8 cellular contexts compared by ENCODE assay signal in genomic region chr19:49133621-49134454, GRCh38. TPM values are rescaled to one million over a fixed set of nuclear protein-coding genes. Genes with fewer than 3 reads are reported as not detected.
DNase-seq lines count a peak whose midpoint lies in the region; ATAC-seq, FAIRE-seq and TF ChIP-seq lines count a peak whose summit lies in the region.
"Had no signal": no experiment of that assay in that cellular context is flagged by ENCODE, and none has a peak within 500 bp of the region (broad histone marks: within the 10 kb centered on the region; RNA-seq: fewer than 3 reads in every experiment).

No MANE protein-coding gene starts in this region.

- FAIRE-seq in kidney (lab: Jason Lieb, UNC) = no peak

- peak overlapping the region in 1 of 2 donors; percentile 47 for H3K27ac ChIP-seq in kidney (ENCODE audit: low read depth in 2 of 2, low read length in 2 of 2)

- intact Hi-C loops in kidney (cut with DNase I) = no loop called here

- no peak overlapping the region for H3K9ac ChIP-seq in kidney (ENCODE audit: low read length in 2 of 2)

- DNase-seq in NCI-H345 (lab: John Stamatoyannopoulos, UW) = peak; percentile 52
- peak; percentile 45 for DNase-seq in amniotic epithelial cell (ENCODE audit: low read depth)
- peak; percentile 93 for DNase-seq in kidney
- peak; percentile 68 for DNase-seq in stimulated activated naive CD8-positive, alpha-beta T cell treated with anti-CD3 and anti-CD28 coated beads, Interleukin-15, Interleukin-2, amounts not matched to agents 100 U/mL and 50 U/mL, for 24 hours
- no peak for DNase-seq in RKO (ENCODE audit: low spot score)
- no peak for DNase-seq in GM20000 (ENCODE audit: low spot score)
- DNase-seq in NCI-H510A treated with DMSO at 0.1 percent for 48 hours (lab: John Stamatoyannopoulos, UW) = no peak

- H3K9me3 ChIP-seq in kidney (ENCODE audit: control insufficient read depth in 1 of 2, low read length in 2 of 2) = no peaks in the 10 kb centered on the region

- peak; percentile 47 for ATAC-seq in stimulated activated naive CD8-positive, alpha-beta T cell treated with anti-CD3 and anti-CD28 coated beads, Interleukin-15, Interleukin-2, amounts not matched to agents 100 U/mL and 50 U/mL, for 24 hours

- TF ChIP-seq CTCF in kidney (IDR thresholded peaks at IDR 0.05; ENCODE audit: borderline replicate concordance, extremely low read depth, insufficient read depth) = no peak
- TF ChIP-seq CTCF in GM20000 (IDR thresholded peaks at IDR 0.05; ENCODE audit: extremely low read depth, missing control alignments) = no peak

- H3K4me3 ChIP-seq in kidney (ENCODE audit: low read length in 2 of 2) = peak overlapping the region; percentile 12 to 21

- H3K36me3 ChIP-seq in kidney (ENCODE audit: control insufficient read depth in 1 of 2, insufficient read depth in 2 of 2, low read length in 2 of 2) = no peaks in the 10 kb centered on the region

- peaks cover 0 to 8% of the 10 kb centered on the region in 2 donors for H3K4me1 ChIP-seq in kidney (ENCODE audit: control insufficient read depth in 1 of 2, insufficient read depth in 1 of 2, low read depth in 1 of 2, low read length in 2 of 2)

RNA-seq across cellular contexts. Expression of gene PPFIA3, which starts 14.5 kb away (rescaled TPM):
- total RNA-seq in kidney = 7.1 TPM
- 20.0 TPM for polyA plus RNA-seq in kidney (ENCODE audit: insufficient read depth, low read depth, low replicate concordance)

RNA-seq across cellular contexts. Expression of gene C19orf73, which starts 14.9 kb away (rescaled TPM):
- 0.82 TPM for total RNA-seq in kidney
- polyA plus RNA-seq in kidney (ENCODE audit: insufficient read depth, low read depth, low replicate concordance) = 3.9 TPM

RNA-seq across cellular contexts. Expression of gene LIN7B, which starts 19.7 kb away (rescaled TPM):
- 4.7 TPM for total RNA-seq in kidney
- polyA plus RNA-seq in kidney (ENCODE audit: insufficient read depth, low read depth, low replicate concordance) = 9.7 TPM

RNA-seq across cellular contexts. Expression of gene HRC, which starts 21.4 kb away (rescaled TPM):
- total RNA-seq in kidney = 7.0 TPM
- 4.2 TPM for polyA plus RNA-seq in kidney (ENCODE audit: insufficient read depth, low read depth, low replicate concordance)
- total RNA-seq: M059J had no signal

RNA-seq across cellular contexts. Expression of gene TRPM4, which starts 23.8 kb away (rescaled TPM):
- 89.1 TPM for total RNA-seq in kidney
- polyA plus RNA-seq in kidney (ENCODE audit: insufficient read depth, low read depth, low replicate concordance) = 47.6 TPM

Comparison
In these comparisons a context has a peak if more than half of its experiments do, and no peak if none do; other contexts are left out.
1. DNase-seq: peak in NCI-H345 (single experiment), amniotic epithelial cell (single experiment), kidney (single experiment) and stimulated activated naive CD8-positive, alpha-beta T cell treated with anti-CD3 and anti-CD28 coated beads, Interleukin-15, Interleukin-2, amounts not matched to agents 100 U/mL and 50 U/mL, for 24 hours (single experiment); none in RKO (single experiment), GM20000 (single experiment) and NCI-H510A treated with DMSO at 0.1 percent for 48 hours (single experiment).